ENCODE assay signal across 17 cellular contexts in genomic region chr1:30968220-30968971, GRCh38. TPM values are rescaled to one million over a fixed set of nuclear protein-coding genes. Genes with fewer than 3 reads are reported as not detected.
A peak's percentile ranks its signal among the peaks of the same experiment; 100 is the strongest.
DNase-seq lines count a peak whose midpoint lies in the region; ATAC-seq, FAIRE-seq and TF ChIP-seq lines count a peak whose summit lies in the region.
"Had no signal": no experiment of that assay in that cellular context is flagged by ENCODE, and none has a peak within 500 bp of the region (broad histone marks: within the 10 kb centered on the region; RNA-seq: fewer than 3 reads in every experiment).

No MANE protein-coding gene starts in this region.

- peak overlapping the region; percentile 87 for H3K27ac ChIP-seq in cardiac muscle cell
- H3K27ac ChIP-seq in left ventricle myocardium inferior (replicated peaks) = no peak overlapping the region
- no peak overlapping the region; the same call in 2 of the 3 replicates for H3K27ac ChIP-seq in K562 (ENCODE audit: extremely low read depth, low read depth, low read length)
- no peak overlapping the region for H3K27ac ChIP-seq in smooth muscle cell (ENCODE audit: low read depth)
- H3K27ac ChIP-seq: colonic mucosa, lower lobe of right lung, SJSA1 had no signal

- H3K36me3 Mint-ChIP-seq in type B pancreatic cell = peaks cover 64% of the 10 kb centered on the region

- no peak; the same call in 2 of the 3 replicates for ATAC-seq in K562
- no peak for ATAC-seq in HG03457 (IDR thresholded peaks at IDR 0.05; ENCODE audit: unreplicated experiment)
- ATAC-seq: gastrocnemius medialis, lower lobe of right lung had no signal

- H3K4me3 ChIP-seq in cardiac muscle cell = no peak overlapping the region
- no peak overlapping the region for H3K4me3 ChIP-seq in left ventricle myocardium inferior
- no peak overlapping the region for H3K4me3 ChIP-seq in K562
- H3K4me3 ChIP-seq in smooth muscle cell = no peak overlapping the region
- H3K4me3 ChIP-seq: colonic mucosa, gastrocnemius medialis, lower lobe of right lung, psoas muscle, SJSA1 had no signal

- H3K79me2 ChIP-seq in K562 (ENCODE audit: control insufficient read depth, insufficient read depth, low read length) = peaks cover 53% of the 10 kb centered on the region
- peaks cover 70% of the 10 kb centered on the region for H3K79me2 ChIP-seq in smooth muscle cell (ENCODE audit: low read depth)

- BruUV-seq in K562 (replicated peaks; lab: Mats Ljungman, UMichigan) = no TSS peak

- no peak for TF ChIP-seq RAD21 in K562 (CRISPR knock-in tag; conservative IDR thresholded peaks at IDR 0.05 in 1 of 2, IDR thresholded peaks at IDR 0.05 in 1 of 2)

- no peak for FAIRE-seq in K562 (lab: Jason Lieb, UNC)

- POLR2A ChIA-PET in K562 (lab: Yijun Ruan, JAX) = interaction anchor here (0.6 kb wide), 2 partner anchors 8 to 36 kb away, joined by 3 to 4 read pairs; no protein-coding TSS in a partner anchor

- H3K9me3 ChIP-seq in cardiac muscle cell (ENCODE audit: low read depth) (no peaks in the 10 kb centered on the region), left ventricle myocardium inferior (replicated peaks) (no peaks in the 10 kb centered on the region), K562 (replicated peaks; ENCODE audit: control insufficient read depth, insufficient read depth, low read depth, low read length) (no peaks in the 10 kb centered on the region), smooth muscle cell (replicated peaks; ENCODE audit: low read depth) (no peaks in the 10 kb centered on the region)
- H3K9me3 ChIP-seq: colonic mucosa, gastrocnemius medialis, lower lobe of right lung, psoas muscle, SJSA1 had no signal

- no peak overlapping the region for H3K9ac ChIP-seq in K562 (ENCODE audit: insufficient read depth in 1 of 2, low read depth in 2 of 2, low read length in 2 of 2)
- no peak overlapping the region for H3K9ac ChIP-seq in smooth muscle cell (ENCODE audit: low read depth)

- no peaks in the 10 kb centered on the region for H3K9me3 Mint-ChIP-seq in type B pancreatic cell
- H3K9me3 Mint-ChIP-seq: activated CD4-positive, alpha-beta memory T cell treated with anti-CD3 and anti-CD28 coated beads for 36 hours; naive B cell had no signal

- H3K36me3 ChIP-seq in cardiac muscle cell = peaks cover 55% of the 10 kb centered on the region
- H3K36me3 ChIP-seq in left ventricle myocardium inferior = peaks cover 53% of the 10 kb centered on the region
- peaks cover 91% of the 10 kb centered on the region for H3K36me3 ChIP-seq in K562 (ENCODE audit: control insufficient read depth, insufficient read depth, low read length)
- H3K36me3 ChIP-seq in smooth muscle cell (ENCODE audit: low read depth) = peaks cover 4% of the 10 kb centered on the region

- no peak overlapping the region for H2AFZ ChIP-seq in K562 (ENCODE audit: low read depth, low read length)
- H2AFZ ChIP-seq in smooth muscle cell (ENCODE audit: low read depth) = no peak overlapping the region

- peaks cover 24% of the 10 kb centered on the region for H3K4me1 Mint-ChIP-seq in type B pancreatic cell (ENCODE audit: unreplicated experiment)

- H3K4me3 Mint-ChIP-seq in type B pancreatic cell = no peak overlapping the region
- H3K4me3 Mint-ChIP-seq: activated CD4-positive, alpha-beta memory T cell treated with anti-CD3 and anti-CD28 coated beads for 36 hours had no signal

- in situ Hi-C loops in K562 (cut with MboI) = no loop called here

- CTCF ChIA-PET in K562 (lab: Yijun Ruan, JAX; ENCODE audit: low intra/inter-chr PET ratio) = no interaction called here

- peaks cover 25% of the 10 kb centered on the region for H3F3A ChIP-seq in smooth muscle cell (ENCODE audit: low read depth)

- H3K9me1 ChIP-seq in K562 (ENCODE audit: control insufficient read depth, insufficient read depth, low read length) = no peaks in the 10 kb centered on the region

- no peak for TF ChIP-seq CTCF in cardiac muscle cell (IDR thresholded peaks at IDR 0.05; ENCODE audit: low read depth, low read length)
- no peak for TF ChIP-seq CTCF in left ventricle myocardium inferior (IDR thresholded peaks at IDR 0.05; ENCODE audit: borderline replicate concordance)
- no peak for TF ChIP-seq CTCF in K562 (IDR thresholded peaks at IDR 0.05 in 2 of 3, conservative IDR thresholded peaks at IDR 0.05 in 1 of 3; ENCODE audit: insufficient read depth in 2 of 3, low read depth in 1 of 3, low read length in 3 of 3)
- no peak for TF ChIP-seq CTCF in type B pancreatic cell (conservative IDR thresholded peaks at IDR 0.05)
- TF ChIP-seq CTCF in smooth muscle cell (IDR thresholded peaks at IDR 0.05; ENCODE audit: borderline replicate concordance, insufficient read depth, poor library complexity, severe bottlenecking) = no peak

- no peaks in the 10 kb centered on the region for H3K27me3 ChIP-seq in cardiac muscle cell
- H3K27me3 ChIP-seq in left ventricle myocardium inferior (ENCODE audit: low read depth) = no peaks in the 10 kb centered on the region
- no peaks in the 10 kb centered on the region for H3K27me3 ChIP-seq in K562 (ENCODE audit: control insufficient read depth in 2 of 2, insufficient read depth in 2 of 2, low read length in 2 of 2)
- H3K27me3 ChIP-seq in smooth muscle cell (ENCODE audit: low read depth) = no peaks in the 10 kb centered on the region
- H3K27me3 ChIP-seq: colonic mucosa, gastrocnemius medialis, SJSA1 had no signal

- peak overlapping the region; percentile 58 for H3K27ac Mint-ChIP-seq in type B pancreatic cell
- H3K27ac Mint-ChIP-seq: activated CD4-positive, alpha-beta memory T cell treated with anti-CD3 and anti-CD28 coated beads for 36 hours had no signal

- TF ChIP-seq EP300 in K562 (IDR thresholded peaks at IDR 0.05; ENCODE audit: low read length) = no peak

- 85% methylated on average over 8 of the region's 8 CpGs for WGBS in K562 (ENCODE audit: insufficient coverage, low coverage, missing lambda C conversion rate)
- WGBS in smooth muscle cell (ENCODE audit: low lambda C conversion rate) = 95% methylated on average over 8 of the region's 8 CpGs

- no peaks in the 10 kb centered on the region for H3K27me3 Mint-ChIP-seq in type B pancreatic cell
- H3K27me3 Mint-ChIP-seq: activated CD4-positive, alpha-beta memory T cell treated with anti-CD3 and anti-CD28 coated beads for 36 hours; naive B cell had no signal

- no peaks in the 10 kb centered on the region for H4K20me1 ChIP-seq in K562 (replicated peaks; ENCODE audit: control insufficient read depth, insufficient read depth, low read length)
- peaks cover 97% of the 10 kb centered on the region for H4K20me1 ChIP-seq in smooth muscle cell (ENCODE audit: low read depth)

- H3K4me2 ChIP-seq in K562 (ENCODE audit: insufficient read depth, low read length) = no peak overlapping the region
- H3K4me2 ChIP-seq in smooth muscle cell = no peak overlapping the region

- intact Hi-C loops in left ventricle myocardium inferior (cut with micrococcal nuclease) = no loop called here
- intact Hi-C loops in K562 (cut with micrococcal nuclease) = no loop called here
- intact Hi-C loops in posterior vena cava (cut with DNase I) = no loop called here

- DNase-seq in cardiac muscle cell (ENCODE audit: low read depth in 1 of 2, low spot score in 1 of 2) (no peak), left ventricle myocardium inferior (no peak), NCI-H2171 (lab: John Stamatoyannopoulos, UW) (peak; percentile 74), K562 (ENCODE audit: extremely low read depth in 1 of 4, low spot score in 3 of 4) (no peak), type B pancreatic cell (ENCODE audit: extremely low spot score, unreplicated experiment) (no peak), smooth muscle cell (lab: John Stamatoyannopoulos, UW; ENCODE audit: unreplicated experiment) (no peak), posterior vena cava (ENCODE audit: low spot score) (no peak)
- DNase-seq: activated CD4-positive, alpha-beta memory T cell treated with anti-CD3 and anti-CD28 coated beads for 36 hours; aorta; colonic mucosa; DMS153; gastrocnemius medialis; lower lobe of right lung; naive B cell; psoas muscle had no signal

- H3K4me1 ChIP-seq in cardiac muscle cell (ENCODE audit: low read depth) (peaks cover 44% of the 10 kb centered on the region), left ventricle myocardium inferior (peaks cover 60% of the 10 kb centered on the region), K562 (replicated peaks in 1 of 2; ENCODE audit: control insufficient read depth in 2 of 2, insufficient read depth in 2 of 2, low read length in 2 of 2) (no peaks in the 10 kb centered on the region; a peak in 1 of 5 replicates), smooth muscle cell (ENCODE audit: low read depth) (peaks cover 14% of the 10 kb centered on the region)
- H3K4me1 ChIP-seq: colonic mucosa had no signal

- TF ChIP-seq POLR2A in K562 (conservative IDR thresholded peaks at IDR 0.05) = 0 out of 2 replicates have a peak, but pooled peaks have one; percentile 9

TF ChIP-seq in K562, 482 proteins besides CTCF, POLR2A, EP300 and RAD21 (continues in another document):
- TF ChIP-seq C11orf30 (IDR thresholded peaks at IDR 0.05; ENCODE audit: low read depth) = peak; percentile 25; the same call in 1 of the 2 replicates
- TF ChIP-seq PTTG1 (tag; IDR thresholded peaks at IDR 0.05; ENCODE audit: low read depth) = no peak
- TF ChIP-seq ZKSCAN1 (IDR thresholded peaks at IDR 0.05; ENCODE audit: low read depth, low read length) = no peak
- no peak for TF ChIP-seq GABPA (tag; conservative IDR thresholded peaks at IDR 0.05; ENCODE audit: low read depth)

RNA-seq across cellular contexts. Expression of gene SDC3, which starts 59.8 kb away (rescaled TPM):
- total RNA-seq in cardiac muscle cell (87.1 and 89.2 TPM in 2 replicates), left ventricle myocardium inferior (25.3 TPM), K562 (2014; rRNA removed) (12.1 and 20.7 TPM in 2 replicates), K562 (2014; rRNA removed; fragmentation: Illumina TruSeq; extraction: Trizol) (8.6 and 9.0 TPM in 2 replicates), K562 (2015; rRNA removed; fragmentation: Illumina TruSeq; extraction: Trizol) (17.6 and 18.3 TPM in 2 replicates), K562 (2021) (39.4 and 44.1 TPM in 2 replicates), type B pancreatic cell (ENCODE audit: low replicate concordance) (46.7 and 54.2 TPM in 2 replicates), smooth muscle cell (45.8 and 46.3 TPM in 2 replicates), posterior vena cava (10 to 100 TPM; 47.1 to 59.8 TPM)
- polyA plus RNA-seq in cardiac muscle cell (85.2 and 95.7 TPM in 2 replicates), K562 (2011; rRNA removed) (6.5 and 8.9 TPM in 2 replicates), K562 (2014; fragmentation: Illumina TruSeq; extraction: Trizol) (30.5 and 39.3 TPM in 2 replicates), K562 (2014; fragmentation: Nextera tagmentation; extraction: Ambion mirVana) (under 1 TPM; 0.38 to 0.56 TPM), K562 (2014; rRNA removed) (20.4 and 24.5 TPM in 2 replicates), smooth muscle cell (86.8 and 112 TPM in 2 replicates)
- total RNA-seq in K562 (2011; cell fraction: chromatin; rRNA removed; ENCODE audit: low replicate concordance) = 13.1 and 24.6 TPM in 2 replicates
- total RNA-seq in K562 (2011; cell fraction: nucleolus; rRNA removed) = 24.0 and 32.2 TPM in 2 replicates
- 29.8 and 31.2 TPM in 2 replicates for total RNA-seq in K562 (2011; cell fraction: nucleoplasm; rRNA removed)
- polyA plus RNA-seq in K562 (2011; cell fraction: cytosol; rRNA removed) = 8.4 and 12.2 TPM in 2 replicates
- 15.0 and 19.6 TPM in 2 replicates for polyA plus RNA-seq in K562 (2011; cell fraction: nucleus; rRNA removed)
- 39.4 and 99.6 TPM in 2 replicates for polyA plus RNA-seq in K562 (2012)
- polyA minus RNA-seq in K562 (2011; rRNA and poly(A)+ RNA removed) = 4.6 and 6.4 TPM in 2 replicates
- 12.1 and 19.4 TPM in 2 replicates for polyA minus RNA-seq in K562 (2011; cell fraction: cytosol; rRNA and poly(A)+ RNA removed)
- polyA minus RNA-seq in K562 (2011; cell fraction: nucleus; rRNA and poly(A)+ RNA removed) = 3.4 and 3.8 TPM in 2 replicates
